ENCODE assay signal across 13 cellular contexts in the genomic region with DNA sequence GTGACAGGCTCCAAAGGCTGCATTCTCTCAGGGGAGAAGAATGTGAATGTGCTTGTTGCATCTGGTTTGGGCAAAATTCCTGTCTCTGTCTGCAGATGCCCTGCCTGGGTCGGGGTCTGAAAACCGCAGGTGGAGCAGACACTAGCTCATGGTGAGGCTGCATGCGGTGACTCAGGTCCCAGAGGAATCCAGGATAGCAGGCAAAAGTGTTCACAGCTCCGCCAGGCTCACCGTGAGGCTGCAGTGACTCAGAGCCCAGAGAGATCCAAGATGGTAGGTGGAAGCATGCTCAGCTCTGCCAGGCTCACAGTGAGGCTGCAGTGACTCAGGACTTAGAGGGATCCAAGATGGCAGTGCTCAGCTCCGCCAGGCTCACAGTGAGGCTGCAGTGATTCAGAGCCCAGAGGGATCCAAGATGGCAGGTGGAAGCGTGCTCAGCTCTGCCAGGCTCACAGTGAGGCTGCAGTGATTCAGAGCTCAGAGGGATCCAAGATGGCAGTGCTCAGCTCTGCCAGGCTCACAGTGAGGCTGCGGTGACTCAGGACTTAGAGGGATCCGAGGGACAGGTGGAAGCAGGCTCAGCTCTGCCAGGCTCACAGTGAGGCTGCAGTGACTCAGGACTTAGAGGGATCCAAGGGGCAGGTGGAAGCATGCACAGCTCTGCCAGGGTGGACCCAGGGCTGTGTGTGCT.
DNase-seq lines count a peak whose midpoint lies in the region; ATAC-seq, FAIRE-seq and TF ChIP-seq lines count a peak whose summit lies in the region.
"Had no signal": no experiment of that assay in that cellular context is flagged by ENCODE, and none has a peak within 500 bp of the region (broad histone marks: within the 10 kb centered on the region; RNA-seq: fewer than 3 reads in every experiment).

No MANE protein-coding gene starts in this region.

- no peaks in the 10 kb centered on the region for H3K9me3 Mint-ChIP-seq in osteocyte (ENCODE audit: unreplicated experiment)
- H3K9me3 Mint-ChIP-seq: activated naive CD4-positive, alpha-beta T cell treated with anti-CD3 and anti-CD28 coated beads, Interleukin-2, amount 50 U/mL, for 72 hours had no signal

- H3K9ac ChIP-seq in BLaER1 treated with 17β-estradiol and CSF1 and Interleukin-3, amounts not matched to agents 10 nM and 100 nM = peak overlapping the region in 3 of 11 experiments; percentile 7 to 56 (median 37); a peak in 6 of 22 replicates
- H3K9ac ChIP-seq in NT2/D1 (ENCODE audit: insufficient read length, low read depth) (no peak overlapping the region), endothelial cell of umbilical vein (replicated peaks; ENCODE audit: extremely low read depth, insufficient read depth, low read length) (no peak overlapping the region)

- peak; percentile 35 for DNase-seq in NT2/D1 (ENCODE audit: low read depth, low spot score)
- DNase-seq in endothelial cell of umbilical vein (ENCODE audit: low read depth, low spot score) = no peak
- DNase-seq in osteocyte (ENCODE audit: extremely low spot score, unreplicated experiment) = no peak
- no peak for DNase-seq in NCI-H526 treated with DMSO at 0.1 percent for 48 hours (lab: John Stamatoyannopoulos, UW)
- no peak for DNase-seq in SW 1271 (lab: John Stamatoyannopoulos, UW)
- DNase-seq in activated naive CD4-positive, alpha-beta T cell treated with Interleukin-2 at 50 U/mL for 16 hours = no peak
- DNase-seq: activated CD4-positive, CD25-positive, alpha-beta regulatory T cell; DND-41; heart left ventricle; stimulated activated CD4-positive, alpha-beta T cell treated with anti-CD3 and anti-CD28 coated beads, Interleukin-2, amount 100 ng/mL, for 48 hours had no signal

- FAIRE-seq in endothelial cell of umbilical vein (lab: Jason Lieb, UNC) = no peak

- peaks cover 7% of the 10 kb centered on the region for H3K36me3 Mint-ChIP-seq in osteocyte (ENCODE audit: unreplicated experiment)
- H3K36me3 Mint-ChIP-seq: activated naive CD4-positive, alpha-beta T cell treated with anti-CD3 and anti-CD28 coated beads, Interleukin-2, amount 50 U/mL, for 72 hours had no signal

- H3K36me3 ChIP-seq in BLaER1 treated with 17β-estradiol and CSF1 and Interleukin-3, amounts not matched to agents 10 nM and 100 nM = no peaks in the 10 kb centered on the region
- H3K36me3 ChIP-seq in NT2/D1 (ENCODE audit: insufficient read depth, insufficient read length, low read length) (no peaks in the 10 kb centered on the region), endothelial cell of umbilical vein (ENCODE audit: control insufficient read depth in 2 of 2, extremely low read depth in 1 of 2, insufficient read depth in 2 of 2, low read length in 2 of 2) (no peaks in the 10 kb centered on the region)
- H3K36me3 ChIP-seq: heart left ventricle had no signal

- POLR2A ChIA-PET in endothelial cell of umbilical vein (lab: Charles Lee) = no interaction called here

- H3K9me1 ChIP-seq in endothelial cell of umbilical vein (replicated peaks; ENCODE audit: control insufficient read depth, extremely low read depth, insufficient read depth, low read length) = no peaks in the 10 kb centered on the region

- peak overlapping the region; percentile 18 to 83 (median 75); a peak in 21 of 22 replicates for H3K4me2 ChIP-seq in BLaER1 treated with 17β-estradiol and CSF1 and Interleukin-3, amounts not matched to agents 10 nM and 100 nM
- no peak overlapping the region for H3K4me2 ChIP-seq in endothelial cell of umbilical vein (ENCODE audit: insufficient read depth, low read length)

- no peaks in the 10 kb centered on the region for H4K20me1 ChIP-seq in BLaER1 treated with 17β-estradiol and CSF1 and Interleukin-3, amounts not matched to agents 10 nM and 100 nM
- no peaks in the 10 kb centered on the region for H4K20me1 ChIP-seq in endothelial cell of umbilical vein (replicated peaks; ENCODE audit: control insufficient read depth, extremely low read depth, insufficient read depth, low read length)

- no peaks in the 10 kb centered on the region for H3K27me3 ChIP-seq in BLaER1 treated with 17β-estradiol and CSF1 and Interleukin-3, amounts not matched to agents 10 nM and 100 nM
- H3K27me3 ChIP-seq in NT2/D1 (ENCODE audit: insufficient read depth, insufficient read length) (no peaks in the 10 kb centered on the region), endothelial cell of umbilical vein (ENCODE audit: control insufficient read depth in 2 of 2, insufficient read depth in 2 of 2, low read length in 2 of 2) (peaks cover 0 to 2% of the 10 kb centered on the region in 2 experiments)
- H3K27me3 ChIP-seq: heart left ventricle had no signal

- no peaks in the 10 kb centered on the region for H3K79me2 ChIP-seq in endothelial cell of umbilical vein (ENCODE audit: control insufficient read depth, insufficient read depth, low read length)

- no peaks in the 10 kb centered on the region for H3K27me3 Mint-ChIP-seq in osteocyte (ENCODE audit: unreplicated experiment)

- ATAC-seq in GM19351 (IDR thresholded peaks at IDR 0.05; ENCODE audit: unreplicated experiment) = no peak
- ATAC-seq: activated naive CD4-positive, alpha-beta T cell treated with anti-CD3 and anti-CD28 coated beads, Interleukin-2, amount 50 U/mL, for 72 hours; heart left ventricle had no signal

- H3K27ac ChIP-seq in BLaER1 treated with 17β-estradiol and CSF1 and Interleukin-3, amounts not matched to agents 10 nM and 100 nM = peak overlapping the region in 8 of 11 experiments; percentile 4 to 76 (median 47); a peak in 11 of 22 replicates
- no peak overlapping the region for H3K27ac ChIP-seq in endothelial cell of umbilical vein (ENCODE audit: insufficient read depth, low read depth, low read length)
- H3K27ac ChIP-seq: heart left ventricle had no signal

- H3K9me3 ChIP-seq in BLaER1 treated with 17β-estradiol and CSF1 and Interleukin-3, amounts not matched to agents 10 nM and 100 nM (replicated peaks in 1 of 11) = peaks cover 14 to 24% (median 20%) of the 10 kb centered on the region in 11 experiments
- H3K9me3 ChIP-seq in NT2/D1 (ENCODE audit: insufficient read depth, low read length) = peaks cover 22% of the 10 kb centered on the region
- H3K9me3 ChIP-seq in endothelial cell of umbilical vein (replicated peaks; ENCODE audit: control insufficient read depth, insufficient read depth, low read length) = no peaks in the 10 kb centered on the region

- intact Hi-C loops in endothelial cell of umbilical vein (cut with micrococcal nuclease) = no loop called here

- no peak for TF ChIP-seq CTCF in endothelial cell of umbilical vein (IDR thresholded peaks at IDR 0.05; ENCODE audit: extremely low read depth in 1 of 2, insufficient read depth in 1 of 2, low read depth in 1 of 2, low read length in 2 of 2)
- TF ChIP-seq CTCF in osteocyte (IDR thresholded peaks at IDR 0.05) = no peak

- H3K4me3 ChIP-seq in BLaER1 treated with 17β-estradiol and CSF1 and Interleukin-3, amounts not matched to agents 10 nM and 100 nM = no peak overlapping the region
- H3K4me3 ChIP-seq in NT2/D1 (ENCODE audit: insufficient read length, low read depth) (no peak overlapping the region), endothelial cell of umbilical vein (replicated peaks in 1 of 3; ENCODE audit: insufficient read depth in 1 of 3, low read depth in 1 of 3, low read length in 3 of 3) (no peak overlapping the region)
- H3K4me3 ChIP-seq: heart left ventricle had no signal

- dilution Hi-C loops in endothelial cell of umbilical vein (cut with MboI; ENCODE audit: extremely low pct_ligation_motif_present, low sequenced_read_pairs) = no loop called here

- H3K4me1 ChIP-seq in BLaER1 treated with 17β-estradiol and CSF1 and Interleukin-3, amounts not matched to agents 10 nM and 100 nM = peaks cover 12 to 45% (median 36%) of the 10 kb centered on the region in 10 experiments; a peak in 19 of 20 replicates
- H3K4me1 ChIP-seq in NT2/D1 (ENCODE audit: insufficient read depth, insufficient read length) (peaks cover 5% of the 10 kb centered on the region), endothelial cell of umbilical vein (ENCODE audit: control insufficient read depth, extremely low read depth, insufficient read depth, low read length) (no peaks in the 10 kb centered on the region)
- H3K4me1 ChIP-seq: heart left ventricle had no signal

- H3K4me3 Mint-ChIP-seq in osteocyte (ENCODE audit: unreplicated experiment) = no peak overlapping the region

- peak overlapping the region; percentile 41 for H2AFZ ChIP-seq in endothelial cell of umbilical vein (ENCODE audit: low read depth, low read length)

- CTCF ChIA-PET in endothelial cell of umbilical vein (lab: Charles Lee) = interaction anchor here (1.1 to 1.6 kb wide), 3 partner anchors 12 to 257 kb away, joined by 3 to 4 read pairs (median 4); no protein-coding TSS in a partner anchor

- peak overlapping the region; percentile 85 for H3K27ac Mint-ChIP-seq in osteocyte (ENCODE audit: unreplicated experiment)
- H3K27ac Mint-ChIP-seq: activated naive CD4-positive, alpha-beta T cell treated with anti-CD3 and anti-CD28 coated beads, Interleukin-2, amount 50 U/mL, for 72 hours had no signal

- BruUV-seq in endothelial cell of umbilical vein (replicated peaks; lab: Mats Ljungman, UMichigan) = no TSS peak

- peaks cover 48% of the 10 kb centered on the region for H3K4me1 Mint-ChIP-seq in osteocyte (ENCODE audit: unreplicated experiment)

- no peak for TF ChIP-seq POLR2A in endothelial cell of umbilical vein (IDR thresholded peaks at IDR 0.05; ENCODE audit: low read depth, low read length)

TF ChIP-seq in endothelial cell of umbilical vein, 7 proteins besides CTCF, POLR2A, EP300 and RAD21:
- TF ChIP-seq POLR2AphosphoS5 (IDR thresholded peaks at IDR 0.05; ENCODE audit: insufficient read depth, low read depth, low read length) (no peak), GATA2 (IDR thresholded peaks at IDR 0.05; ENCODE audit: insufficient read depth, insufficient read length, low read depth, low read length) (no peak), MYC (IDR thresholded peaks at IDR 0.05; ENCODE audit: low read depth, low read length) (no peak), FOS (IDR thresholded peaks at IDR 0.05; ENCODE audit: borderline replicate concordance, insufficient read depth, low read length) (no peak), JUN (IDR thresholded peaks at IDR 0.05; ENCODE audit: borderline replicate concordance, insufficient read depth, insufficient read length, low read depth) (no peak), EZH2 (IDR thresholded peaks at IDR 0.05; ENCODE audit: borderline replicate concordance, low read depth, low read length, severe bottlenecking) (no peak)
- TF ChIP-seq, protein P1, sequence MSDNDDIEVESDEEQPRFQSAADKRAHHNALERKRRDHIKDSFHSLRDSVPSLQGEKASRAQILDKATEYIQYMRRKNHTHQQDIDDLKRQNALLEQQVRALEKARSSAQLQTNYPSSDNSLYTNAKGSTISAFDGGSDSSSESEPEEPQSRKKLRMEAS (IDR thresholded peaks at IDR 0.05; ENCODE audit: insufficient read depth, insufficient read length) = no peak
TF ChIP-seq in endothelial cell of umbilical vein: peak in this region for 0.
